Comparison of ENCODE assay signal across 13 cellular contexts in genomic region chr18:35491689-35492077, GRCh38. TPM values are rescaled to one million over a fixed set of nuclear protein-coding genes. Genes with fewer than 3 reads are reported as not detected.
DNase-seq lines count a peak whose midpoint lies in the region; ATAC-seq and TF ChIP-seq lines count a peak whose summit lies in the region.
"Had no signal": no experiment of that assay in that cellular context is flagged by ENCODE, and none has a peak within 500 bp of the region (broad histone marks: within the 10 kb centered on the region; RNA-seq: fewer than 3 reads in every experiment).

No MANE protein-coding gene starts in this region.

- TF ChIP-seq CTCF in retinal pigment epithelial cell (conservative IDR thresholded peaks at IDR 0.05; ENCODE audit: low read depth, low read length) (peak; percentile 2), progenitor cell of endocrine pancreas (IDR thresholded peaks at IDR 0.05; ENCODE audit: unreplicated experiment) (no peak)

- H3K27me3 Mint-ChIP-seq in activated T-cell treated with anti-CD3 and anti-CD28 coated beads, Interleukin-2, amount 50 U/mL, for 72 hours (ENCODE audit: low read depth): no peaks in the 10 kb centered on the region
- H3K27me3 Mint-ChIP-seq in activated T-cell treated with anti-CD3 and anti-CD28 coated beads, Interleukin-2, amount 50 U/mL, for 4 hours (ENCODE audit: low read depth): no peaks in the 10 kb centered on the region
- H3K27me3 Mint-ChIP-seq in activated naive CD8-positive, alpha-beta T cell treated with anti-CD3 and anti-CD28 coated beads, Interleukin-2, amount 50 U/mL, for 24 hours: no peaks in the 10 kb centered on the region
- no peaks in the 10 kb centered on the region for H3K27me3 Mint-ChIP-seq in progenitor cell of endocrine pancreas

- DNase-seq in activated T-cell treated with anti-CD3 and anti-CD28 coated beads, Interleukin-2, amount 50 U/mL, for 72 hours: no peak
- DNase-seq in activated T-cell treated with anti-CD3 and anti-CD28 coated beads, Interleukin-2, amount 50 U/mL, for 4 hours: no peak
- DNase-seq in activated naive CD8-positive, alpha-beta T cell treated with anti-CD3 and anti-CD28 coated beads, Interleukin-2, amount 50 U/mL, for 24 hours: no peak
- DNase-seq in left ventricle myocardium superior (no peak), retinal pigment epithelial cell (ENCODE audit: low read depth) (no peak), progenitor cell of endocrine pancreas (ENCODE audit: low spot score, unreplicated experiment) (no peak), T-helper 2 cell (no peak)
- DNase-seq: ACHN; activated CD8-positive, alpha-beta memory T cell treated with anti-CD3 and anti-CD28 coated beads for 24 hours; occipital lobe; PC-9; stimulated activated CD8-positive, alpha-beta memory T cell treated with anti-CD3 and anti-CD28 coated beads, Interleukin-4, amount 100 ng/mL, for 48 hours had no signal

- intact Hi-C loops in left ventricle myocardium superior (cut with micrococcal nuclease): no loop called here

- peaks cover 55% of the 10 kb centered on the region for H3K4me1 Mint-ChIP-seq in activated T-cell treated with anti-CD3 and anti-CD28 coated beads, Interleukin-2, amount 50 U/mL, for 72 hours (ENCODE audit: low read depth)
- H3K4me1 Mint-ChIP-seq in activated T-cell treated with anti-CD3 and anti-CD28 coated beads, Interleukin-2, amount 50 U/mL, for 4 hours (ENCODE audit: low read depth): peaks cover 24% of the 10 kb centered on the region
- H3K4me1 Mint-ChIP-seq in activated naive CD8-positive, alpha-beta T cell treated with anti-CD3 and anti-CD28 coated beads, Interleukin-2, amount 50 U/mL, for 24 hours: peaks cover 62% of the 10 kb centered on the region
- peaks cover 4% of the 10 kb centered on the region for H3K4me1 Mint-ChIP-seq in progenitor cell of endocrine pancreas (ENCODE audit: low read depth)

- H3K27ac Mint-ChIP-seq in activated T-cell treated with anti-CD3 and anti-CD28 coated beads, Interleukin-2, amount 50 U/mL, for 72 hours: peak overlapping the region; percentile 24
- no peak overlapping the region for H3K27ac Mint-ChIP-seq in activated naive CD8-positive, alpha-beta T cell treated with anti-CD3 and anti-CD28 coated beads, Interleukin-2, amount 50 U/mL, for 24 hours
- no peak overlapping the region for H3K27ac Mint-ChIP-seq in progenitor cell of endocrine pancreas

- H3K9me3 Mint-ChIP-seq in activated T-cell treated with anti-CD3 and anti-CD28 coated beads, Interleukin-2, amount 50 U/mL, for 72 hours: peaks cover 1 to 2% of the 10 kb centered on the region in 2 donors
- no peaks in the 10 kb centered on the region for H3K9me3 Mint-ChIP-seq in activated T-cell treated with anti-CD3 and anti-CD28 coated beads, Interleukin-2, amount 50 U/mL, for 4 hours
- H3K9me3 Mint-ChIP-seq in activated naive CD8-positive, alpha-beta T cell treated with anti-CD3 and anti-CD28 coated beads, Interleukin-2, amount 50 U/mL, for 24 hours: peaks cover 4% of the 10 kb centered on the region
- no peaks in the 10 kb centered on the region for H3K9me3 Mint-ChIP-seq in progenitor cell of endocrine pancreas (ENCODE audit: low read depth)

- no peak overlapping the region for H3K4me3 ChIP-seq in retinal pigment epithelial cell (ENCODE audit: low read length)
- H3K4me3 ChIP-seq: PC-9 had no signal

- no peak overlapping the region for H3K4me3 Mint-ChIP-seq in activated T-cell treated with anti-CD3 and anti-CD28 coated beads, Interleukin-2, amount 50 U/mL, for 72 hours
- H3K4me3 Mint-ChIP-seq in activated T-cell treated with anti-CD3 and anti-CD28 coated beads, Interleukin-2, amount 50 U/mL, for 4 hours: no peak overlapping the region
- no peak overlapping the region for H3K4me3 Mint-ChIP-seq in activated naive CD8-positive, alpha-beta T cell treated with anti-CD3 and anti-CD28 coated beads, Interleukin-2, amount 50 U/mL, for 24 hours
- no peak overlapping the region for H3K4me3 Mint-ChIP-seq in progenitor cell of endocrine pancreas (ENCODE audit: low read depth)

- H3K36me3 Mint-ChIP-seq in activated T-cell treated with anti-CD3 and anti-CD28 coated beads, Interleukin-2, amount 50 U/mL, for 72 hours (ENCODE audit: insufficient read depth in 2 of 2): peaks cover 5 to 10% of the 10 kb centered on the region in 2 donors
- H3K36me3 Mint-ChIP-seq in activated T-cell treated with anti-CD3 and anti-CD28 coated beads, Interleukin-2, amount 50 U/mL, for 4 hours (ENCODE audit: insufficient read depth): peaks cover 12% of the 10 kb centered on the region
- peaks cover 18% of the 10 kb centered on the region for H3K36me3 Mint-ChIP-seq in activated naive CD8-positive, alpha-beta T cell treated with anti-CD3 and anti-CD28 coated beads, Interleukin-2, amount 50 U/mL, for 24 hours (ENCODE audit: low read depth)
- no peaks in the 10 kb centered on the region for H3K36me3 Mint-ChIP-seq in progenitor cell of endocrine pancreas (ENCODE audit: insufficient read depth)

- no peak for ATAC-seq in activated T-cell treated with anti-CD3 and anti-CD28 coated beads, Interleukin-2, amount 50 U/mL, for 72 hours (replicated peaks in 1 of 2)
- no peak for ATAC-seq in activated T-cell treated with anti-CD3 and anti-CD28 coated beads, Interleukin-2, amount 50 U/mL, for 4 hours
- peak; percentile 67 for ATAC-seq in activated naive CD8-positive, alpha-beta T cell treated with anti-CD3 and anti-CD28 coated beads, Interleukin-2, amount 50 U/mL, for 24 hours
- peak; percentile 39 for ATAC-seq in left ventricle myocardium superior
- ATAC-seq in HG03442 (IDR thresholded peaks at IDR 0.05; ENCODE audit: unreplicated experiment): no peak

RNA-seq across cellular contexts. Expression of gene INO80C, which starts 6.1 kb away (rescaled TPM):
- 10 to 100 TPM; 22.7 to 26.9 TPM for total RNA-seq in activated T-cell treated with anti-CD3 and anti-CD28 coated beads, Interleukin-2, amount 50 U/mL, for 72 hours
- total RNA-seq in activated T-cell treated with anti-CD3 and anti-CD28 coated beads, Interleukin-2, amount 50 U/mL, for 4 hours: 10 to 100 TPM; 39.0 to 51.7 (median 41.8) TPM
- total RNA-seq in left ventricle myocardium superior (24.9 TPM), progenitor cell of endocrine pancreas (30.0 and 31.6 TPM in 2 replicates)

Comparison
In these comparisons a context has a peak if more than half of its experiments do, and no peak if none do; other contexts are left out.
1. ATAC-seq: peak in activated naive CD8-positive, alpha-beta T cell treated with anti-CD3 and anti-CD28 coated beads, Interleukin-2, amount 50 U/mL, for 24 hours (single experiment) and left ventricle myocardium superior (single experiment); none in activated T-cell treated with anti-CD3 and anti-CD28 coated beads, Interleukin-2, amount 50 U/mL, for 72 hours (0 of 2), activated T-cell treated with anti-CD3 and anti-CD28 coated beads, Interleukin-2, amount 50 U/mL, for 4 hours (0 of 2) and HG03442 (single experiment).